13 cellular contexts compared by ENCODE assay signal in genomic region chr1:78060857-78061563, GRCh38. TPM values are rescaled to one million over a fixed set of nuclear protein-coding genes. Genes with fewer than 3 reads are reported as not detected.
DNase-seq lines count a peak whose midpoint lies in the region; ATAC-seq, FAIRE-seq and TF ChIP-seq lines count a peak whose summit lies in the region.
"Had no signal": no experiment of that assay in that cellular context is flagged by ENCODE, and none has a peak within 500 bp of the region (broad histone marks: within the 10 kb centered on the region; RNA-seq: fewer than 3 reads in every experiment).

No MANE protein-coding gene starts in this region.

- no peak for TF ChIP-seq EP300 in ovary (IDR thresholded peaks at IDR 0.05)

- H3K4me3 ChIP-seq in bronchial epithelial cell (ENCODE audit: low read depth, low read length) (no peak overlapping the region), ovary (no peak overlapping the region)
- H3K4me3 ChIP-seq: BLaER1 treated with 17β-estradiol and CSF1 and Interleukin-3, amounts not matched to agents 10 nM and 100 nM; heart right ventricle had no signal

- peak; percentile 38 for DNase-seq in EH (ENCODE audit: low read depth)
- DNase-seq in bronchial epithelial cell (ENCODE audit: low read depth): peak; percentile 94
- DNase-seq in activated effector memory CD4-positive, alpha-beta T cell treated with Interleukin-2 at 50 U/mL for 16 hours: no peak
- DNase-seq in ovary: no peak
- DNase-seq in NK-92 (lab: John Stamatoyannopoulos, UW; ENCODE audit: unreplicated experiment): no peak
- DNase-seq in urothelium cell line (ENCODE audit: low spot score): no peak
- DNase-seq: activated CD4-positive, alpha-beta T cell treated with anti-CD3 and anti-CD28 coated beads for 1 hour; anterior cingulate cortex; heart right ventricle; NCI-H526 had no signal

- intact Hi-C loops in ovary (cut with DNase I): no loop called here

- no peak for TF ChIP-seq POLR2A in ovary (IDR thresholded peaks at IDR 0.05)

- no peaks in the 10 kb centered on the region for H3K27me3 ChIP-seq in bronchial epithelial cell (ENCODE audit: control insufficient read depth, insufficient read depth, low read length)
- no peaks in the 10 kb centered on the region for H3K27me3 ChIP-seq in ovary
- H3K27me3 ChIP-seq: BLaER1 treated with 17β-estradiol and CSF1 and Interleukin-3, amounts not matched to agents 10 nM and 100 nM; heart right ventricle had no signal

- TF ChIP-seq CTCF in bronchial epithelial cell (IDR thresholded peaks at IDR 0.05; ENCODE audit: insufficient read depth, low read length, severe bottlenecking): peak; percentile 16
- TF ChIP-seq CTCF in ovary (IDR thresholded peaks at IDR 0.05): no peak

- ATAC-seq in GM19455 (IDR thresholded peaks at IDR 0.05; ENCODE audit: unreplicated experiment) (peak; percentile 79), HG03108 (IDR thresholded peaks at IDR 0.05; ENCODE audit: unreplicated experiment) (peak; percentile 68)

- H3K9me3 ChIP-seq in ovary: no peaks in the 10 kb centered on the region
- H3K9me3 ChIP-seq: BLaER1 treated with 17β-estradiol and CSF1 and Interleukin-3, amounts not matched to agents 10 nM and 100 nM had no signal

- H3K27ac ChIP-seq in ovary: no peak overlapping the region
- H3K27ac ChIP-seq: BLaER1 treated with 17β-estradiol and CSF1 and Interleukin-3, amounts not matched to agents 10 nM and 100 nM had no signal

- no peaks in the 10 kb centered on the region for H3K4me1 ChIP-seq in ovary (ENCODE audit: insufficient read depth)

- 92 to 94% (median 92%) methylated on average over 4 of the region's 4 CpGs for WGBS in ovary, 3 donors

- FAIRE-seq in bronchial epithelial cell (lab: Jason Lieb, UNC) (no peak), urothelium cell line (lab: Jason Lieb, UNC) (no peak)

- no peaks in the 10 kb centered on the region for H3K36me3 ChIP-seq in bronchial epithelial cell (ENCODE audit: control insufficient read depth, insufficient read depth, low read length)
- H3K36me3 ChIP-seq in ovary: no peaks in the 10 kb centered on the region
- H3K36me3 ChIP-seq: BLaER1 treated with 17β-estradiol and CSF1 and Interleukin-3, amounts not matched to agents 10 nM and 100 nM; heart right ventricle had no signal

RNA-seq across cellular contexts. Expression of gene GIPC2, which starts 15.2 kb away (rescaled TPM):
- total RNA-seq in bronchial epithelial cell (0.38 and 1.1 TPM in 2 replicates), ovary (1 to 10 TPM; 1.8 to 5.7 (median 3.3) TPM)
- 1 to 10 TPM; 2.1 to 2.7 TPM for polyA plus RNA-seq in ovary

RNA-seq across cellular contexts. Expression of gene DNAJB4, which starts 56.3 kb away (rescaled TPM):
- total RNA-seq in bronchial epithelial cell (6.8 and 15.7 TPM in 2 replicates), ovary (10 to 100 TPM; 20.2 to 48.6 (median 23.8) TPM)
- polyA plus RNA-seq in ovary: 10 to 100 TPM; 18.7 to 33.9 TPM

Comparison
In these comparisons a context has a peak if more than half of its experiments do, and no peak if none do; other contexts are left out.
1. DNase-seq: peak in EH (single experiment) and bronchial epithelial cell (single experiment); none in activated effector memory CD4-positive, alpha-beta T cell treated with Interleukin-2 at 50 U/mL for 16 hours (single experiment), ovary (0 of 5), NK-92 (single experiment) and urothelium cell line (single experiment).